16 cellular contexts compared by ENCODE assay signal in the genomic region with DNA sequence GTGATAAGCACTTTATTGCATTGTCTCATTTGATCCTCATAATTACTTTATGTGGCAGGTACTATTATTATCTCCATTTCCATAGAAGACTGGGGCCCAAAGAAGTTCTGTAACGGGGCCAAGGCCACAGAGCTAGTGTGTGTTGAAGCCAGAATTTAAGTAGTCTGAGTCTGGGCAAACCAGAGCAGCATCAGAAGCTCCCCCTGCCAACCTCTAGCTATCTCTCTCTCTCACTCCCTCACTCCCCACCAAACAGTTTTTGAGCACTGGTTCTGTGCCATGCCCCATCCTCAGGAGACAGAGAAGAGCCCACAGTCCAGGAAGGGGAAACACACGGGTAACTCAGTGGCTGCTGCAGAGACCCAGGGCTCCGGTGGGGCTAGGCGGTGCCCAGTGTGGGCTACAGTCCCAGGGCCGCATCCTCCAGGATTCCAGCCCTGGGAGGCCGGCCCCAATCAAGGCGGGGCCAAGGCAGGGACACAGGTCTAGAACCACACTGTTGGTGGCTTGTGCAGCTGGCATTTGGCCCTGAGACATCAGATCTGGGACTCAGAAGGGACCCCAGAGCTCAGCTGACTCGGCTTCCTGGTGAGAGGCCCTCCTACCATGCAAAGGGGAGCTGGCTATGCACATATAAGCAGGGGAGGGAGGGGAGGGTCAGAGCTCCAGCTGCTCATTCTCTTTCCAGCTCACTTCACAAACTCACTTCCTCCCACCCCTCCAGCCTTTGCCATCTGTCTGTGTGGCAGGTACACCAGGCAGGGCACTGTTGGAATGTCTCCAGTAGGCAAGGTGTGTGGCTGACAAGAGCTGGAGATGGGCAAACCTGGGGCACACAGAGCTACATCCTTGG. TPM values are rescaled to one million over a fixed set of nuclear protein-coding genes. Genes with fewer than 3 reads are reported as not detected.
DNase-seq lines count a peak whose midpoint lies in the region; ATAC-seq and TF ChIP-seq lines count a peak whose summit lies in the region.
"Had no signal": no experiment of that assay in that cellular context is flagged by ENCODE, and none has a peak within 500 bp of the region (broad histone marks: within the 10 kb centered on the region; RNA-seq: fewer than 3 reads in every experiment).

No MANE protein-coding gene starts in this region.

- H3K9ac ChIP-seq in neuronal stem cell (ENCODE audit: low read depth, low read length, poor library complexity) = no peak overlapping the region

- peak overlapping the region; percentile 66 for H3K18ac ChIP-seq in neuronal stem cell (ENCODE audit: low read length)

- H3K4ac ChIP-seq in neuronal stem cell (ENCODE audit: low read length) = peak overlapping the region; percentile 8

- H3K4me3 ChIP-seq in left ventricle myocardium inferior (no peak overlapping the region), neuronal stem cell (ENCODE audit: low read length in 2 of 2) (no peak overlapping the region)
- H3K4me3 ChIP-seq: sigmoid colon had no signal

- no peak overlapping the region for H2AFZ ChIP-seq in neuronal stem cell (ENCODE audit: low read length)

- H2BK120ac ChIP-seq in neuronal stem cell (ENCODE audit: low read depth, low read length) = no peak overlapping the region

- H3K27me3 ChIP-seq in left ventricle myocardium inferior (ENCODE audit: low read depth) (no peaks in the 10 kb centered on the region), neuronal stem cell (ENCODE audit: control insufficient read depth in 3 of 3, insufficient read depth in 3 of 3, low read depth in 1 of 3, low read length in 3 of 3) (peaks cover 0 to 4% (median 0%) of the 10 kb centered on the region in 3 experiments)

- H2BK15ac ChIP-seq in neuronal stem cell (ENCODE audit: low read length) = no peak overlapping the region

- H3K36me3 ChIP-seq in left ventricle myocardium inferior = no peaks in the 10 kb centered on the region
- no peaks in the 10 kb centered on the region for H3K36me3 ChIP-seq in neuronal stem cell (replicated peaks in 1 of 2; ENCODE audit: control insufficient read depth in 2 of 2, insufficient read depth in 2 of 2, low read length in 2 of 2)
- H3K36me3 ChIP-seq: sigmoid colon had no signal

- TF ChIP-seq CTCF in left ventricle myocardium inferior (IDR thresholded peaks at IDR 0.05; ENCODE audit: borderline replicate concordance) = no peak

- no peak overlapping the region for H4K91ac ChIP-seq in neuronal stem cell (ENCODE audit: low read depth, low read length, poor library complexity)

- no peak overlapping the region for H3K23ac ChIP-seq in neuronal stem cell (ENCODE audit: low read depth, low read length, poor library complexity)

- H3K14ac ChIP-seq in neuronal stem cell (ENCODE audit: low read length) = no peak overlapping the region

- H3K4me1 ChIP-seq in left ventricle myocardium inferior (peaks cover 12% of the 10 kb centered on the region), neuronal stem cell (ENCODE audit: control insufficient read depth in 2 of 2, insufficient read depth in 1 of 2, low read depth in 1 of 2, low read length in 2 of 2) (peaks cover 18 to 20% of the 10 kb centered on the region in 2 donors)

- no peak overlapping the region for H2BK12ac ChIP-seq in neuronal stem cell (ENCODE audit: low read length)

- DNase-seq in Right ventricle myocardium superior (no peak), left ventricle myocardium inferior (no peak), NCI-H1694 treated with DMSO at 0.1 percent for 48 hours (lab: John Stamatoyannopoulos, UW) (peak; percentile 62), astrocyte of the hippocampus (ENCODE audit: low read depth, low spot score) (peak; percentile 19), neuronal stem cell (ENCODE audit: low spot score) (no peak), NK-92 (lab: John Stamatoyannopoulos, UW; ENCODE audit: unreplicated experiment) (no peak)
- DNase-seq in activated CD4-positive, CD25-positive, alpha-beta regulatory T cell (lab: John Stamatoyannopoulos, UW) = no peak
- DNase-seq: ACHN; activated CD4-positive, alpha-beta T cell treated with anti-CD3 and anti-CD28 coated beads for 1 hour; erythroblast; KG1; NCI-H1092 treated with DMSO at 0.1 percent for 48 hours; OCI-M1; sigmoid colon had no signal

- H4K8ac ChIP-seq in neuronal stem cell (ENCODE audit: low read depth, low read length) = no peak overlapping the region

- H3K4me2 ChIP-seq in neuronal stem cell (ENCODE audit: insufficient read depth, low read length, poor library complexity, severe bottlenecking) = no peak overlapping the region

- WGBS in neuronal stem cell (ENCODE audit: extremely low coverage in 2 of 2, insufficient read length in 2 of 2, insufficient replicate concordance in 1 of 2), 2 donors = no CpG with 5 or more reads among the region's 8 CpGs

- ATAC-seq in Right ventricle myocardium superior (ENCODE audit: poor library complexity) (peak; percentile 24), HG03469 (IDR thresholded peaks at IDR 0.05; ENCODE audit: unreplicated experiment) (no peak)
- ATAC-seq: HCT116 had no signal

- H2BK5ac ChIP-seq in neuronal stem cell (ENCODE audit: low read length) = no peak overlapping the region

- peak overlapping the region; percentile 12 for H2AK5ac ChIP-seq in neuronal stem cell (ENCODE audit: low read depth, low read length)

- H3K9me3 ChIP-seq in left ventricle myocardium inferior (replicated peaks) (no peaks in the 10 kb centered on the region), neuronal stem cell (replicated peaks in 1 of 2; ENCODE audit: control insufficient read depth in 2 of 2, insufficient read depth in 1 of 2, low read depth in 1 of 2, low read length in 2 of 2) (no peaks in the 10 kb centered on the region)
- H3K9me3 ChIP-seq: sigmoid colon had no signal

- H3K79me1 ChIP-seq in neuronal stem cell (ENCODE audit: low read depth, low read length) = no peaks in the 10 kb centered on the region

- intact Hi-C loops in Right ventricle myocardium superior (cut with DNase I) (no loop called here), left ventricle myocardium inferior (cut with micrococcal nuclease) (no loop called here)

- H3K27ac ChIP-seq in left ventricle myocardium inferior (replicated peaks) (no peak overlapping the region), neuronal stem cell (replicated peaks; ENCODE audit: low read length) (no peak overlapping the region)
- H3K27ac ChIP-seq: sigmoid colon had no signal

RNA-seq across cellular contexts. Expression of gene COL13A1, which starts 34.4 kb away (rescaled TPM):
- total RNA-seq in Right ventricle myocardium superior = 0.89 TPM
- total RNA-seq in left ventricle myocardium inferior = 2.5 TPM
- 4.7 TPM for polyA plus RNA-seq in neuronal stem cell (2013, experiment 1 of 2)
- polyA plus RNA-seq in neuronal stem cell (2013, experiment 2 of 2) = 5.0 TPM

Comparison
In these comparisons a context has a peak if more than half of its experiments do, and no peak if none do; other contexts are left out.
1. DNase-seq: peak in NCI-H1694 treated with DMSO at 0.1 percent for 48 hours (single experiment) and astrocyte of the hippocampus (single experiment); none in Right ventricle myocardium superior (single experiment), left ventricle myocardium inferior (single experiment), neuronal stem cell (single experiment), NK-92 (single experiment) and activated CD4-positive, CD25-positive, alpha-beta regulatory T cell (0 of 4).